ENCODE assay signal across 8 cellular contexts in genomic region chr2:61426267-61426897, GRCh38. TPM values are rescaled to one million over a fixed set of nuclear protein-coding genes. Genes with fewer than 3 reads are reported as not detected.
DNase-seq lines count a peak whose midpoint lies in the region; ATAC-seq and TF ChIP-seq lines count a peak whose summit lies in the region.

No MANE protein-coding gene starts in this region.

- H3K27ac ChIP-seq in suprapubic skin, result no peak overlapping the region

- WGBS in suprapubic skin, result 70% methylated on average over 6 of the region's 6 CpGs

- no peak overlapping the region for H3K4me3 ChIP-seq in Jurkat, Clone E6-1 (ENCODE audit: low read length)
- no peak overlapping the region for H3K4me3 ChIP-seq in suprapubic skin

- H3K9me3 ChIP-seq in suprapubic skin, result no peaks in the 10 kb centered on the region

- peaks cover 28% of the 10 kb centered on the region for H3K4me1 ChIP-seq in suprapubic skin

- in situ Hi-C loops in G401 (cut with HindIII; ENCODE audit: low sequenced_read_pairs), result no loop called here

- peak; percentile 23 to 54 for TF ChIP-seq CTCF in suprapubic skin (IDR thresholded peaks at IDR 0.05)

- no peaks in the 10 kb centered on the region for H3K27me3 ChIP-seq in suprapubic skin

- DNase-seq in G401 (ENCODE audit: low spot score), result peak; percentile 29
- peak; percentile 59 for DNase-seq in Jurkat, Clone E6-1 (ENCODE audit: low read depth, low spot score)
- DNase-seq in activated CD4-positive, CD25-positive, alpha-beta regulatory T cell (lab: John Stamatoyannopoulos, UW), result peak; percentile 11 to 49 (median 44)
- DNase-seq in cerebellar cortex (ENCODE audit: low spot score), result peak; percentile 71
- peak; percentile 12 for DNase-seq in myocyte (ENCODE audit: low read depth)
- peak in 1 of 2 donors; percentile 76 for DNase-seq in suprapubic skin (ENCODE audit: low spot score in 2 of 2)
- no peak for DNase-seq in hepatic stellate cell (ENCODE audit: low spot score)

- TF ChIP-seq POLR2A in suprapubic skin (IDR thresholded peaks at IDR 0.05), result no peak

- peak; percentile 78 for ATAC-seq in GM21723 (IDR thresholded peaks at IDR 0.05; ENCODE audit: unreplicated experiment)

- TF ChIP-seq EP300 in suprapubic skin (IDR thresholded peaks at IDR 0.05), result no peak

- no peaks in the 10 kb centered on the region for H3K36me3 ChIP-seq in suprapubic skin

RNA-seq across cellular contexts. Expression of gene USP34, which starts 44.5 kb away (rescaled TPM):
- total RNA-seq in G401 (2014; rRNA removed; shearing (Covaris generic)), result 99.4 and 117 TPM in 2 replicates
- polyA plus RNA-seq in Jurkat, Clone E6-1 (2012; ENCODE audit: insufficient read depth, insufficient read length), result 43.9 TPM
- total RNA-seq in myocyte, result 76.3 and 107 TPM in 2 replicates
- 26.2 TPM for polyA plus RNA-seq in myocyte (2012)
- total RNA-seq in suprapubic skin, result 100 to 1,000 TPM in 2 of 4 donors, 10 to 100 TPM in 2; 94.5 to 242 (median 111) TPM
